15 cellular contexts compared by ENCODE assay signal in genomic region chr6:112244428-112244827, GRCh38. TPM values are rescaled to one million over a fixed set of nuclear protein-coding genes. Genes with fewer than 3 reads are reported as not detected.
DNase-seq lines count a peak whose midpoint lies in the region; ATAC-seq, FAIRE-seq and TF ChIP-seq lines count a peak whose summit lies in the region.
"Had no signal": no experiment of that assay in that cellular context is flagged by ENCODE, and none has a peak within 500 bp of the region (broad histone marks: within the 10 kb centered on the region; RNA-seq: fewer than 3 reads in every experiment).

No MANE protein-coding gene starts in this region.

- H2AFZ ChIP-seq in fibroblast of lung (ENCODE audit: low read length) = no peak overlapping the region

- H3K4me3 ChIP-seq in fibroblast of lung (replicated peaks in 1 of 4; ENCODE audit: control extremely low read depth in 1 of 4, insufficient read depth in 1 of 4, low read depth in 3 of 4, low read length in 4 of 4) (peak overlapping the region in 1 of 4 experiments; percentile 17), ovary (peak overlapping the region; percentile 19), upper lobe of right lung (no peak overlapping the region)

- H3K9ac ChIP-seq in fibroblast of lung (ENCODE audit: insufficient read depth, low read length) = no peak overlapping the region

- peaks cover 27% of the 10 kb centered on the region for H3K4me1 ChIP-seq in fibroblast of lung (ENCODE audit: control insufficient read depth, extremely low read depth, insufficient read depth, low read length)
- peaks cover 18% of the 10 kb centered on the region for H3K4me1 ChIP-seq in ovary (ENCODE audit: insufficient read depth)
- H3K4me1 ChIP-seq in upper lobe of right lung = peaks cover 14% of the 10 kb centered on the region

- H3K4me2 ChIP-seq in fibroblast of lung (ENCODE audit: extremely low read depth, insufficient read depth, low read length) = peak overlapping the region; percentile 2

- peak overlapping the region; percentile 91 for H3K27ac ChIP-seq in fibroblast of lung (ENCODE audit: insufficient read depth, low read length)
- H3K27ac ChIP-seq in ovary = peak overlapping the region in 1 of 2 donors; percentile 58
- H3K27ac ChIP-seq in upper lobe of right lung = peak overlapping the region; percentile 45

- intact Hi-C loops in Right ventricle myocardium superior (cut with DNase I) (no loop called here), Right ventricle myocardium inferior (cut with DNase I) (no loop called here), ovary (cut with DNase I) (no loop called here), upper lobe of right lung (cut with DNase I) (no loop called here)

- no peak for TF ChIP-seq EP300 in ovary (IDR thresholded peaks at IDR 0.05)

- H3K79me2 ChIP-seq in fibroblast of lung (ENCODE audit: control insufficient read depth, insufficient read depth, low read length) = peaks cover 84% of the 10 kb centered on the region

- no peaks in the 10 kb centered on the region for H3K9me3 ChIP-seq in fibroblast of lung (ENCODE audit: control insufficient read depth, insufficient read depth, low read depth, low read length)
- H3K9me3 ChIP-seq in ovary = no peaks in the 10 kb centered on the region
- no peaks in the 10 kb centered on the region for H3K9me3 ChIP-seq in upper lobe of right lung

- ATAC-seq in Right ventricle myocardium superior (ENCODE audit: poor library complexity) (peak; percentile 19), Right ventricle myocardium inferior (no peak), upper lobe of right lung (no peak), GM19463 (IDR thresholded peaks at IDR 0.05; ENCODE audit: unreplicated experiment) (no peak)
- ATAC-seq: activated naive CD8-positive, alpha-beta T cell treated with anti-CD3 and anti-CD28 coated beads, Interleukin-2, amount 50 U/mL, for 24 hours; Panc1 had no signal

- FAIRE-seq in D721Med (lab: Jason Lieb, UNC) = no peak
- FAIRE-seq: A204.1, H54, islet of Langerhans had no signal

- no peak for TF ChIP-seq POLR2A in ovary (IDR thresholded peaks at IDR 0.05)

- H3K27me3 ChIP-seq in fibroblast of lung (ENCODE audit: control insufficient read depth, insufficient read depth, low read length) = no peaks in the 10 kb centered on the region
- no peaks in the 10 kb centered on the region for H3K27me3 ChIP-seq in ovary
- no peaks in the 10 kb centered on the region for H3K27me3 ChIP-seq in upper lobe of right lung

- no peak for DNase-seq in Right ventricle myocardium superior
- no peak for DNase-seq in Right ventricle myocardium inferior (ENCODE audit: missing footprints)
- DNase-seq in fibroblast of lung (ENCODE audit: low read depth in 2 of 2) = no peak
- no peak for DNase-seq in ovary
- DNase-seq in upper lobe of right lung = no peak
- no peak for DNase-seq in stimulated activated naive CD4-positive, alpha-beta T cell (lab: John Stamatoyannopoulos, UW)
- DNase-seq in D721Med (ENCODE audit: insufficient read length, low spot score) = no peak
- DNase-seq: activated CD4-positive, alpha-beta memory T cell treated with anti-CD3 and anti-CD28 coated beads for 36 hours; activated naive CD8-positive, alpha-beta T cell treated with anti-CD3 and anti-CD28 coated beads, Interleukin-2, amount 50 U/mL, for 24 hours; CD4-positive, alpha-beta T cell had no signal

- TF ChIP-seq CTCF in fibroblast of lung (conservative IDR thresholded peaks at IDR 0.05 in 1 of 2, IDR thresholded peaks at IDR 0.05 in 1 of 2; ENCODE audit: low read depth in 1 of 2, low read length in 2 of 2) = no peak
- no peak for TF ChIP-seq CTCF in ovary (IDR thresholded peaks at IDR 0.05)
- no peak for TF ChIP-seq CTCF in upper lobe of right lung (IDR thresholded peaks at IDR 0.05)
- no peak for TF ChIP-seq CTCF in D721Med (IDR thresholded peaks at IDR 0.05; ENCODE audit: insufficient read depth, missing control alignments)

- H4K20me1 ChIP-seq in fibroblast of lung (ENCODE audit: control insufficient read depth, extremely low read depth, insufficient read depth, low read length) = no peaks in the 10 kb centered on the region

- 27 to 37% (median 32%) methylated on average over 5 of the region's 5 CpGs for whole genome bisulfite sequencing in ovary, 3 donors

- H3K36me3 ChIP-seq in fibroblast of lung (ENCODE audit: control insufficient read depth, insufficient read depth, low read length) = peaks cover 8% of the 10 kb centered on the region
- no peaks in the 10 kb centered on the region for H3K36me3 ChIP-seq in ovary
- H3K36me3 ChIP-seq in upper lobe of right lung = no peaks in the 10 kb centered on the region

RNA-seq across cellular contexts. Expression of gene LAMA4, which starts 9.9 kb away (rescaled TPM):
- total RNA-seq in Right ventricle myocardium superior = 71.1 TPM
- 83.0 TPM for total RNA-seq in Right ventricle myocardium inferior
- total RNA-seq in fibroblast of lung = 494 and 636 TPM in 2 replicates
- polyA plus RNA-seq in fibroblast of lung = 183 and 662 TPM in 2 replicates
- 153 and 500 TPM in 2 replicates for polyA plus RNA-seq in fibroblast of lung (2012)
- 336 and 720 TPM in 2 replicates for polyA minus RNA-seq in fibroblast of lung (ENCODE audit: low replicate concordance)
- 10 to 100 TPM; 29.0 to 92.8 (median 42.5) TPM for total RNA-seq in ovary
- polyA plus RNA-seq in ovary = 10 to 100 TPM; 32.3 to 84.7 TPM
- total RNA-seq in upper lobe of right lung = 134 TPM
- total RNA-seq: activated CD4-positive, alpha-beta memory T cell treated with anti-CD3 and anti-CD28 coated beads for 36 hours; CD4-positive, alpha-beta T cell had no signal
